Comparison of ENCODE assay signal across 7 cellular contexts in genomic region chrX:151680805-151681204, GRCh38. TPM values are rescaled to one million over a fixed set of nuclear protein-coding genes. Genes with fewer than 3 reads are reported as not detected.
DNase-seq lines count a peak whose midpoint lies in the region; ATAC-seq and TF ChIP-seq lines count a peak whose summit lies in the region.

No MANE protein-coding gene starts in this region.

- CTCF ChIA-PET in GM10248 (lab: Yijun Ruan, JAX): interaction anchor here (0.6 to 2.4 kb wide), 6 partner anchors 16 to 909 kb away, joined by 3 to 14 read pairs (median 3); no protein-coding TSS in a partner anchor

- ATAC-seq in GM21723 (IDR thresholded peaks at IDR 0.05; ENCODE audit: unreplicated experiment) (peak; percentile 94), natural killer cell (peak in 2 of 3 donors; percentile 49 to 71)

- H3K27ac Mint-ChIP-seq in natural killer cell (no peak overlapping the region), type B pancreatic cell (no peak overlapping the region)

- H3K27me3 Mint-ChIP-seq in natural killer cell (ENCODE audit: low read depth in 2 of 2) (peaks cover 3 to 27% of the 10 kb centered on the region in 2 donors), type B pancreatic cell (peaks cover 15% of the 10 kb centered on the region)

- TF ChIP-seq CTCF in GM10248 (IDR thresholded peaks at IDR 0.05; ENCODE audit: control extremely low read depth, extremely low read depth, low read depth, missing control alignments): peak; percentile 48
- peak; percentile 49 for TF ChIP-seq CTCF in natural killer cell (IDR thresholded peaks at IDR 0.05)
- TF ChIP-seq CTCF in type B pancreatic cell (conservative IDR thresholded peaks at IDR 0.05): peak; percentile 79

- no peaks in the 10 kb centered on the region for H3K36me3 Mint-ChIP-seq in natural killer cell
- H3K36me3 Mint-ChIP-seq in type B pancreatic cell: no peaks in the 10 kb centered on the region

- no peaks in the 10 kb centered on the region for H3K9me3 Mint-ChIP-seq in natural killer cell
- H3K9me3 Mint-ChIP-seq in type B pancreatic cell: no peaks in the 10 kb centered on the region

- intact Hi-C loops in natural killer cell (cut with micrococcal nuclease): loop anchor here (1.0 to 2.0 kb wide), 2 partner anchors 288 to 530 kb away; no protein-coding TSS in a partner anchor

- no peaks in the 10 kb centered on the region for H3K4me1 Mint-ChIP-seq in natural killer cell
- H3K4me1 Mint-ChIP-seq in type B pancreatic cell (ENCODE audit: unreplicated experiment): no peaks in the 10 kb centered on the region

- DNase-seq in GM10248 (ENCODE audit: extremely low spot score): peak; percentile 46
- DNase-seq in MV-4-11 (lab: John Stamatoyannopoulos, UW): peak; percentile 4
- DNase-seq in activated CD4-positive, alpha-beta T cell treated with anti-CD3 and anti-CD28 coated beads for 4 hours: peak; percentile 18 to 57
- peak; percentile 75 for DNase-seq in ecto neural progenitor cell (ENCODE audit: low spot score)
- DNase-seq in natural killer cell: peak; percentile 21
- DNase-seq in type B pancreatic cell (ENCODE audit: extremely low spot score, unreplicated experiment): no peak

- POLR2A ChIA-PET in GM10248 (lab: Yijun Ruan, JAX): no interaction called here

- H3K4me3 Mint-ChIP-seq in natural killer cell (no peak overlapping the region), type B pancreatic cell (no peak overlapping the region)

RNA-seq across cellular contexts. Expression of gene PRRG3, which starts 14.5 kb away (rescaled TPM):
- not detected for total RNA-seq in natural killer cell
- 0.43 and 2.6 TPM in 2 replicates for total RNA-seq in type B pancreatic cell (ENCODE audit: low replicate concordance)

RNA-seq across cellular contexts. Expression of gene FATE1, which starts 35.0 kb away (rescaled TPM):
- not detected for total RNA-seq in natural killer cell
- 0.29 and 0.62 TPM in 2 replicates for total RNA-seq in type B pancreatic cell (ENCODE audit: low replicate concordance)

RNA-seq across cellular contexts. Expression of gene CNGA2, which starts 53.7 kb away (rescaled TPM):
- not detected for total RNA-seq in natural killer cell
- not detected in 2 replicates for total RNA-seq in type B pancreatic cell (ENCODE audit: low replicate concordance)
